ENCODE assay signal across 13 cellular contexts in genomic region chr17:74743755-74744154, GRCh38. TPM values are rescaled to one million over a fixed set of nuclear protein-coding genes. Genes with fewer than 3 reads are reported as not detected.
DNase-seq lines count a peak whose midpoint lies in the region; ATAC-seq and TF ChIP-seq lines count a peak whose summit lies in the region.
"Had no signal": no experiment of that assay in that cellular context is flagged by ENCODE, and none has a peak within 500 bp of the region (broad histone marks: within the 10 kb centered on the region; RNA-seq: fewer than 3 reads in every experiment).

No MANE protein-coding gene starts in this region.

- no peaks in the 10 kb centered on the region for H3K9me3 Mint-ChIP-seq in activated CD8-positive, alpha-beta memory T cell treated with anti-CD3 and anti-CD28 coated beads, Interleukin-2, amount 10 ng/mL, durations not matched to agents 7 days and 5 days (ENCODE audit: low read depth)
- H3K9me3 Mint-ChIP-seq in activated B cell treated with CpG ODN at 0.5 μM for 24 hours, result no peaks in the 10 kb centered on the region
- H3K9me3 Mint-ChIP-seq in effector memory CD8-positive, alpha-beta T cell, result no peaks in the 10 kb centered on the region
- no peaks in the 10 kb centered on the region for H3K9me3 Mint-ChIP-seq in stimulated activated effector memory CD8-positive, alpha-beta T cell treated with anti-CD3 and anti-CD28 coated beads, Interleukin-12 subunit alpha, Interleukin-12 subunit beta, amount 100 ng/mL, for 72 hours

- TF ChIP-seq CTCF in activated B cell treated with CpG ODN at 0.5 μM for 24 hours (IDR thresholded peaks at IDR 0.05), result no peak

- no peak for ATAC-seq in activated CD8-positive, alpha-beta memory T cell treated with anti-CD3 and anti-CD28 coated beads, Interleukin-2, amount 10 ng/mL, durations not matched to agents 7 days and 5 days
- ATAC-seq in activated B cell treated with CpG ODN at 0.5 μM for 24 hours (ENCODE audit: low read depth), result no peak
- no peak for ATAC-seq in effector memory CD8-positive, alpha-beta T cell (replicated peaks)
- ATAC-seq in stimulated activated effector memory CD8-positive, alpha-beta T cell treated with anti-CD3 and anti-CD28 coated beads, Interleukin-12 subunit alpha, Interleukin-12 subunit beta, amount 100 ng/mL, for 72 hours, result no peak

- POLR2A ChIA-PET in activated B cell treated with CpG ODN at 0.5 μM for 24 hours (lab: Charles Lee), result interaction anchor here (1.2 kb wide), 1 partner anchor 27 kb away, joined by 3 read pairs; no protein-coding TSS in a partner anchor

- intact Hi-C loops in activated B cell treated with CpG ODN at 0.5 μM for 24 hours (cut with micrococcal nuclease), result loop anchor here (1.0 to 2.0 kb wide), 5 partner anchors 15 to 215 kb away; no protein-coding TSS in a partner anchor

- H3K27me3 Mint-ChIP-seq in activated CD8-positive, alpha-beta memory T cell treated with anti-CD3 and anti-CD28 coated beads, Interleukin-2, amount 10 ng/mL, durations not matched to agents 7 days and 5 days, result no peaks in the 10 kb centered on the region
- no peaks in the 10 kb centered on the region for H3K27me3 Mint-ChIP-seq in activated B cell treated with CpG ODN at 0.5 μM for 24 hours
- H3K27me3 Mint-ChIP-seq in effector memory CD8-positive, alpha-beta T cell, result no peaks in the 10 kb centered on the region

- CTCF ChIA-PET in activated CD8-positive, alpha-beta memory T cell treated with anti-CD3 and anti-CD28 coated beads, Interleukin-2, amount 10 ng/mL, durations not matched to agents 7 days and 5 days (lab: Charles Lee), result interaction anchor here (0.8 to 4.7 kb wide), 9 partner anchors 13 to 122 kb away, joined by 3 to 110 read pairs (median 48); partner anchors contain the start of gene NAT9
- CTCF ChIA-PET in activated B cell treated with CpG ODN at 0.5 μM for 24 hours (lab: Charles Lee), result interaction anchor here (0.8 to 4.4 kb wide), 5 partner anchors 26 to 215 kb away, joined by 3 to 53 read pairs (median 29); partner anchors contain the start of gene GRIN2C

- H3K4me1 Mint-ChIP-seq in activated CD8-positive, alpha-beta memory T cell treated with anti-CD3 and anti-CD28 coated beads, Interleukin-2, amount 10 ng/mL, durations not matched to agents 7 days and 5 days, result peaks cover 81% of the 10 kb centered on the region
- H3K4me1 Mint-ChIP-seq in activated B cell treated with CpG ODN at 0.5 μM for 24 hours, result peaks cover 69% of the 10 kb centered on the region
- H3K4me1 Mint-ChIP-seq in effector memory CD8-positive, alpha-beta T cell (ENCODE audit: low read depth in 2 of 2), result peaks cover 72 to 76% of the 10 kb centered on the region in 2 donors
- H3K4me1 Mint-ChIP-seq in stimulated activated effector memory CD8-positive, alpha-beta T cell treated with anti-CD3 and anti-CD28 coated beads, Interleukin-12 subunit alpha, Interleukin-12 subunit beta, amount 100 ng/mL, for 72 hours, result peaks cover 70% of the 10 kb centered on the region

- peak overlapping the region; percentile 65 for H3K27ac Mint-ChIP-seq in activated CD8-positive, alpha-beta memory T cell treated with anti-CD3 and anti-CD28 coated beads, Interleukin-2, amount 10 ng/mL, durations not matched to agents 7 days and 5 days
- peak overlapping the region; percentile 70 for H3K27ac Mint-ChIP-seq in activated B cell treated with CpG ODN at 0.5 μM for 24 hours
- peak overlapping the region; percentile 85 to 89 for H3K27ac Mint-ChIP-seq in effector memory CD8-positive, alpha-beta T cell
- peak overlapping the region; percentile 89 for H3K27ac Mint-ChIP-seq in stimulated activated effector memory CD8-positive, alpha-beta T cell treated with anti-CD3 and anti-CD28 coated beads, Interleukin-12 subunit alpha, Interleukin-12 subunit beta, amount 100 ng/mL, for 72 hours

- H3K4me3 Mint-ChIP-seq in activated CD8-positive, alpha-beta memory T cell treated with anti-CD3 and anti-CD28 coated beads, Interleukin-2, amount 10 ng/mL, durations not matched to agents 7 days and 5 days, result no peak overlapping the region
- H3K4me3 Mint-ChIP-seq in activated B cell treated with CpG ODN at 0.5 μM for 24 hours, result no peak overlapping the region
- peak overlapping the region; percentile 86 to 92 for H3K4me3 Mint-ChIP-seq in effector memory CD8-positive, alpha-beta T cell
- no peak overlapping the region for H3K4me3 Mint-ChIP-seq in stimulated activated effector memory CD8-positive, alpha-beta T cell treated with anti-CD3 and anti-CD28 coated beads, Interleukin-12 subunit alpha, Interleukin-12 subunit beta, amount 100 ng/mL, for 72 hours

- peaks cover 20% of the 10 kb centered on the region for H3K36me3 Mint-ChIP-seq in activated CD8-positive, alpha-beta memory T cell treated with anti-CD3 and anti-CD28 coated beads, Interleukin-2, amount 10 ng/mL, durations not matched to agents 7 days and 5 days
- H3K36me3 Mint-ChIP-seq in activated B cell treated with CpG ODN at 0.5 μM for 24 hours (ENCODE audit: low read depth), result no peaks in the 10 kb centered on the region
- H3K36me3 Mint-ChIP-seq in effector memory CD8-positive, alpha-beta T cell (ENCODE audit: insufficient read depth), result peaks cover 38% of the 10 kb centered on the region
- H3K36me3 Mint-ChIP-seq in stimulated activated effector memory CD8-positive, alpha-beta T cell treated with anti-CD3 and anti-CD28 coated beads, Interleukin-12 subunit alpha, Interleukin-12 subunit beta, amount 100 ng/mL, for 72 hours, result no peaks in the 10 kb centered on the region

- DNase-seq in activated CD8-positive, alpha-beta memory T cell treated with anti-CD3 and anti-CD28 coated beads, Interleukin-2, amount 10 ng/mL, durations not matched to agents 7 days and 5 days, result no peak
- no peak for DNase-seq in activated CD8-positive, alpha-beta memory T cell treated with anti-CD3 and anti-CD28 coated beads, Interleukin-2, amount 50 U/mL, for 4 hours
- DNase-seq in activated B cell treated with CpG ODN at 0.5 μM for 24 hours (no peak), putamen (ENCODE audit: low spot score) (no peak), NCI-H128 (lab: John Stamatoyannopoulos, UW; ENCODE audit: unreplicated experiment) (no peak), NCI-H1105 (lab: John Stamatoyannopoulos, UW) (no peak)
- no peak for DNase-seq in effector memory CD8-positive, alpha-beta T cell
- DNase-seq in stimulated activated effector memory CD8-positive, alpha-beta T cell treated with anti-CD3 and anti-CD28 coated beads, Interleukin-12 subunit alpha, Interleukin-12 subunit beta, amount 100 ng/mL, for 72 hours (ENCODE audit: low spot score in 2 of 2), result no peak
- DNase-seq: KG1; NCI-H2107; NCI-H524; retina; stimulated activated CD8-positive, alpha-beta memory T cell treated with anti-CD3 and anti-CD28 coated beads, Interleukin-4, amount 100 ng/mL, for 48 hours had no signal

RNA-seq across cellular contexts. Expression of gene NHERF1, which starts 4.7 kb away (rescaled TPM):
- 100 to 1,000 TPM; 284 to 377 TPM for total RNA-seq in activated CD8-positive, alpha-beta memory T cell treated with anti-CD3 and anti-CD28 coated beads, Interleukin-2, amount 10 ng/mL, durations not matched to agents 7 days and 5 days
- 33.3 and 34.5 TPM in 2 replicates for total RNA-seq in activated B cell treated with CpG ODN at 0.5 μM for 24 hours

RNA-seq across cellular contexts. Expression of gene RAB37, which starts 6.7 kb away (rescaled TPM):
- total RNA-seq in activated CD8-positive, alpha-beta memory T cell treated with anti-CD3 and anti-CD28 coated beads, Interleukin-2, amount 10 ng/mL, durations not matched to agents 7 days and 5 days, result 10 to 100 TPM; 36.7 to 51.7 TPM
- 11.0 and 11.1 TPM in 2 replicates for total RNA-seq in activated B cell treated with CpG ODN at 0.5 μM for 24 hours

RNA-seq across cellular contexts. Expression of gene CD300LF, which starts 31.0 kb away (rescaled TPM):
- not detected for total RNA-seq in activated CD8-positive, alpha-beta memory T cell treated with anti-CD3 and anti-CD28 coated beads, Interleukin-2, amount 10 ng/mL, durations not matched to agents 7 days and 5 days
- total RNA-seq in activated B cell treated with CpG ODN at 0.5 μM for 24 hours, result 0.12 and 0.33 TPM in 2 replicates

RNA-seq across cellular contexts. Expression of gene NAT9, which starts 32.4 kb away (rescaled TPM):
- total RNA-seq in activated CD8-positive, alpha-beta memory T cell treated with anti-CD3 and anti-CD28 coated beads, Interleukin-2, amount 10 ng/mL, durations not matched to agents 7 days and 5 days, result 10 to 100 TPM; 34.1 to 34.5 TPM
- 59.4 and 79.7 TPM in 2 replicates for total RNA-seq in activated B cell treated with CpG ODN at 0.5 μM for 24 hours

Comparison
In these comparisons a context has a peak if more than half of its experiments do, and no peak if none do; other contexts are left out.
1. H3K4me3 Mint-ChIP-seq: peak in effector memory CD8-positive, alpha-beta T cell (2 of 2); none in activated CD8-positive, alpha-beta memory T cell treated with anti-CD3 and anti-CD28 coated beads, Interleukin-2, amount 10 ng/mL, durations not matched to agents 7 days and 5 days (single experiment), activated B cell treated with CpG ODN at 0.5 μM for 24 hours (single experiment) and stimulated activated effector memory CD8-positive, alpha-beta T cell treated with anti-CD3 and anti-CD28 coated beads, Interleukin-12 subunit alpha, Interleukin-12 subunit beta, amount 100 ng/mL, for 72 hours (single experiment).
2. Peak in every context shown above with its lines, with median percentiles within 50 percentile points of each other: H3K27ac Mint-ChIP-seq.